Comparison of ENCODE assay signal across 25 cellular contexts in genomic region chr22:44525872-44526271, GRCh38.
"Had no signal": no experiment of that assay in that cellular context is flagged by ENCODE, and none has a peak within 500 bp of the region (broad histone marks: within the 10 kb centered on the region; RNA-seq: fewer than 3 reads in every experiment).

No MANE protein-coding gene starts in this region.

- H3K27me3 ChIP-seq: ascending aorta, cardiac muscle cell had no signal

- H3K9me3 Mint-ChIP-seq: activated CD4-positive, alpha-beta T cell treated with anti-CD3 and anti-CD28 coated beads, Interleukin-2, amount 10 ng/mL, durations not matched to agents 24 days and 14 days; activated CD8-positive, alpha-beta T cell treated with anti-CD3 and anti-CD28 coated beads for 36 hours; activated T-helper 17 cell treated with anti-CD3 and anti-CD28 coated beads, Interleukin-2, amount 50 U/mL, for 72 hours had no signal

- H3K36me3 Mint-ChIP-seq: activated naive CD8-positive, alpha-beta T cell treated with anti-CD3 and anti-CD28 coated beads for 36 hours had no signal

- H3K36me3 ChIP-seq: ascending aorta, cardiac muscle cell, SJCRH30, WERI-Rb-1 had no signal

- H3K4me1 ChIP-seq: ascending aorta, SJCRH30 had no signal

- DNase-seq: activated CD4-positive, alpha-beta T cell treated with anti-CD3 and anti-CD28 coated beads, Interleukin-2, amount 10 ng/mL, durations not matched to agents 24 days and 14 days; activated CD4-positive, alpha-beta T cell treated with anti-CD3 and anti-CD28 coated beads, Interleukin-2, amount 50 U/mL, for 4 hours; activated CD4-positive, CD25-positive, alpha-beta regulatory T cell; activated CD8-positive, alpha-beta T cell treated with anti-CD3 and anti-CD28 coated beads for 36 hours; activated naive CD4-positive, alpha-beta T cell; activated naive CD4-positive, alpha-beta T cell treated with anti-CD3 and anti-CD28 coated beads, Interleukin-2, amount 50 U/mL, for 16 hours; activated naive CD8-positive, alpha-beta T cell treated with anti-CD3 and anti-CD28 coated beads for 36 hours; activated T-cell treated with anti-CD3 and anti-CD28 coated beads, Interleukin-2, amount 50 U/mL, for 1 hour; activated T-cell treated with anti-CD3 and anti-CD28 coated beads, Interleukin-2, amount 50 U/mL, for 72 hours; amygdala; NCI-H1105 treated with DMSO at 0.1 percent for 48 hours; NCI-H1694; NCI-H1930; NCI-H2081 treated with DMSO at 0.1 percent for 48 hours; NCI-H2171; NCI-H526 treated with DMSO at 0.1 percent for 48 hours; PC-9; Right ventricle myocardium superior; SJCRH30; T1000; WERI-Rb-1 had no signal

- ATAC-seq: activated CD8-positive, alpha-beta T cell treated with anti-CD3 and anti-CD28 coated beads for 36 hours; activated T-cell treated with anti-CD3 and anti-CD28 coated beads, Interleukin-2, amount 50 U/mL, for 72 hours; activated T-helper 17 cell treated with anti-CD3 and anti-CD28 coated beads, Interleukin-2, amount 50 U/mL, for 72 hours had no signal

- H3K4me1 Mint-ChIP-seq: activated CD4-positive, alpha-beta T cell treated with anti-CD3 and anti-CD28 coated beads, Interleukin-2, amount 10 ng/mL, durations not matched to agents 24 days and 14 days; activated naive CD8-positive, alpha-beta T cell treated with anti-CD3 and anti-CD28 coated beads for 36 hours; activated T-helper 17 cell treated with anti-CD3 and anti-CD28 coated beads, Interleukin-2, amount 50 U/mL, for 72 hours had no signal

- H3K4me2 ChIP-seq: PC-9 had no signal

- H3K9me3 ChIP-seq: ascending aorta, SJCRH30 had no signal

- H3K27me3 Mint-ChIP-seq: activated CD4-positive, alpha-beta T cell treated with anti-CD3 and anti-CD28 coated beads, Interleukin-2, amount 10 ng/mL, durations not matched to agents 24 days and 14 days had no signal

- H3K27ac Mint-ChIP-seq: activated CD4-positive, alpha-beta T cell treated with anti-CD3 and anti-CD28 coated beads, Interleukin-2, amount 10 ng/mL, durations not matched to agents 24 days and 14 days; activated CD8-positive, alpha-beta T cell treated with anti-CD3 and anti-CD28 coated beads for 36 hours; activated naive CD8-positive, alpha-beta T cell treated with anti-CD3 and anti-CD28 coated beads for 36 hours; activated T-cell treated with anti-CD3 and anti-CD28 coated beads, Interleukin-2, amount 50 U/mL, for 72 hours; activated T-helper 17 cell treated with anti-CD3 and anti-CD28 coated beads, Interleukin-2, amount 50 U/mL, for 72 hours had no signal

- H3K4me3 ChIP-seq: ascending aorta, cardiac muscle cell, PC-9, SJCRH30, SK-N-MC had no signal

- H3K4me3 Mint-ChIP-seq: activated CD4-positive, alpha-beta T cell treated with anti-CD3 and anti-CD28 coated beads, Interleukin-2, amount 10 ng/mL, durations not matched to agents 24 days and 14 days; activated CD8-positive, alpha-beta T cell treated with anti-CD3 and anti-CD28 coated beads for 36 hours; activated naive CD8-positive, alpha-beta T cell treated with anti-CD3 and anti-CD28 coated beads for 36 hours; activated T-cell treated with anti-CD3 and anti-CD28 coated beads, Interleukin-2, amount 50 U/mL, for 72 hours; activated T-helper 17 cell treated with anti-CD3 and anti-CD28 coated beads, Interleukin-2, amount 50 U/mL, for 72 hours had no signal

- H3K27ac ChIP-seq: ascending aorta, PC-9, SJCRH30, SK-N-MC had no signal

- H2AFZ ChIP-seq: PC-9 had no signal
